1 cellular context compared by ENCODE assay signal in the genomic region with DNA sequence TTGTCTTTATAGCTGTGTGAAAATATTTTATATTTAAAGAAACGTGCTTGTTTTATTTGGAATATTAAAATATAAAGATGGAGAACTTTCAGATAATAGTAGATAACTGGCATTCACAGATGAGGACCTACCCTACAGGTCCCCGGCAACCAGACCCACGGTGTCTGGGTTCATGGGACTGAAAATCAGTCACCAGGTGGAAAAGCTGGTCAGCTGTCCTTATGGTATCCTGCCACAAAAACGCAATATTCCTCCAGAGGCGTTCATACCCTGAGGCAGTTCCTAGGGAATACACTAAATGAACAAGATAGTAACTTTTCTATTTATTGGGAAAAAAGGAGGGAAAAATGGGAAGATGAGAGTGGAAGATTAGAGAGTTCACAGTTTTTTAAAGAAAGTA.
TF ChIP-seq lines count a peak whose summit lies in the region.

No MANE protein-coding gene starts in this region.

TF ChIP-seq in GM12878, 131 proteins besides CTCF, POLR2A, EP300 and RAD21:
- TF ChIP-seq POLR2AphosphoS2 (IDR thresholded peaks at IDR 0.05; ENCODE audit: low read depth, low read length) (peak; percentile 5; the same call in 1 of the 2 replicates), ATF7 (IDR thresholded peaks at IDR 0.05; ENCODE audit: low read depth) (no peak), ETV6 (conservative IDR thresholded peaks at IDR 0.05 in 1 of 2, IDR thresholded peaks at IDR 0.05 in 1 of 2; ENCODE audit: borderline replicate concordance in 1 of 2, low read depth in 1 of 2) (no peak), IKZF1 (conservative IDR thresholded peaks at IDR 0.05) (peak; percentile 40; the same call in 1 of the 2 replicates), RB1 (IDR thresholded peaks at IDR 0.05; ENCODE audit: borderline replicate concordance) (no peak), IKZF2 (IDR thresholded peaks at IDR 0.05) (peak in 1 of 2 experiments; percentile 13; a peak in 1 of 4 replicates)
- TF ChIP-seq, protein P1, sequence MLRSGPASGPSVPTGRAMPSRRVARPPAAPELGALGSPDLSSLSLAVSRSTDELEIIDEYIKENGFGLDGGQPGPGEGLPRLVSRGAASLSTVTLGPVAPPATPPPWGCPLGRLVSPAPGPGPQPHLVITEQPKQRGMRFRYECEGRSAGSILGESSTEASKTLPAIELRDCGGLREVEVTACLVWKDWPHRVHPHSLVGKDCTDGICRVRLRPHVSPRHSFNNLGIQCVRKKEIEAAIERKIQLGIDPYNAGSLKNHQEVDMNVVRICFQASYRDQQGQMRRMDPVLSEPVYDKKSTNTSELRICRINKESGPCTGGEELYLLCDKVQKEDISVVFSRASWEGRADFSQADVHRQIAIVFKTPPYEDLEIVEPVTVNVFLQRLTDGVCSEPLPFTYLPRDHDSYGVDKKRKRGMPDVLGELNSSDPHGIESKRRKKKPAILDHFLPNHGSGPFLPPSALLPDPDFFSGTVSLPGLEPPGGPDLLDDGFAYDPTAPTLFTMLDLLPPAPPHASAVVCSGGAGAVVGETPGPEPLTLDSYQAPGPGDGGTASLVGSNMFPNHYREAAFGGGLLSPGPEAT (IDR thresholded peaks at IDR 0.05; ENCODE audit: low read depth), result 0 out of 2 replicates have a peak, but pooled peaks have one; percentile 21
